ENCODE assay signal across 7 cellular contexts in the genomic region with DNA sequence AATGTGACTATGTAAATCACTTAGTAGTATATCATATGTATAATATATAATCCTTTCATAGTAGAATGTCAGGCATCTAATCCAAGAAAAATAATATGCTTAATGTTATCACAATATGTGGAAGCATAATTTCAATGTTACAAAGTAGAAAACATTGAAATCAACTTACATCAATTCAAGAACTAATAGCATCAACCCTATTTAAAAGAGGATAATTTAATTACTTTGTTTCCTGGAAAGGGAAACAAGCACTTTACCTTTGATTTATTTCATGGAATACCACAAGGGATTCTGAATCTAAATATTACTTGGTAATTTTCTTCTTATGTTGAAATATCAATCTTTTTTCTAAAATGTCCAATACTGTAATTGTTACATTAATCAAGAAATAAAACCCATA.
"Had no signal": no experiment of that assay in that cellular context is flagged by ENCODE, and none has a peak within 500 bp of the region (broad histone marks: within the 10 kb centered on the region; RNA-seq: fewer than 3 reads in every experiment).

No MANE protein-coding gene starts in this region.

- DNase-seq: GOT3, H7, IMR-90, KG1 had no signal

- H3K4me1 ChIP-seq: HAP-1 had no signal

- H3K36me3 ChIP-seq: HAP-1 had no signal

- ATAC-seq: K562 had no signal

- FAIRE-seq: HTR-8/SVneo, K562 had no signal

- H3K4me3 ChIP-seq: HAP-1, K562 had no signal

- H3K9me3 ChIP-seq: HAP-1 had no signal
